In the genomic region with DNA sequence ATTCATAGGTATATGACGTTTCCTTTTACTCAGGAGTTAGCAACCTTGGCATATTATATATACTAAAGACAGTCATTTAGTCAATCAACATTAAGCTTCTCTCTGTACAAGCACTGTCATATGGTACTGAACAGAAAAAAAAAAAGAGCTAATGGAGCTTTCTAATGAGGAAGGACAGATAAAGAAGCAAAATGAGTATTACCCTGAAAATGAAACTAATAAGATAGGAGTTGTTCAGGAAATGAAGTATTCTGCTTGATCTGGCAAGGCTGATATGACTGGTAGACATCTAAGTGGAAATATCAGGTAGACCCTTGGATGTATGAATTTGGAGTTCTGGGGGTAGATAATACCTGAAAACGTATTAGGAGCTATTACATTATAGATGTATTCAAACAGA, we compare ENCODE assay signal across 14 cellular contexts. TPM values are rescaled to one million over a fixed set of nuclear protein-coding genes. Genes with fewer than 3 reads are reported as not detected.
DNase-seq lines count a peak whose midpoint lies in the region; ATAC-seq and TF ChIP-seq lines count a peak whose summit lies in the region.
"Had no signal": no experiment of that assay in that cellular context is flagged by ENCODE, and none has a peak within 500 bp of the region (broad histone marks: within the 10 kb centered on the region; RNA-seq: fewer than 3 reads in every experiment).

No MANE protein-coding gene starts in this region.

- no peak for TF ChIP-seq CTCF in GM10266 (IDR thresholded peaks at IDR 0.05; ENCODE audit: control insufficient read depth, insufficient read depth, low read depth, missing control alignments)

- DNase-seq in GM10266 (ENCODE audit: extremely low spot score) (peak; percentile 49), posterior cingulate gyrus (no peak)
- no peak for DNase-seq in activated naive CD8-positive, alpha-beta T cell treated with anti-CD3 and anti-CD28 coated beads for 36 hours
- no peak for DNase-seq in stimulated activated CD4-positive, alpha-beta T cell treated with anti-CD3 and anti-CD28 coated beads, Interleukin-1b, Interleukin-23, amount 100 ng/mL, for 48 hours
- DNase-seq in stimulated activated naive CD4-positive, alpha-beta T cell treated with Interleukin-2 at 50 U/mL for 16 hours (lab: John Stamatoyannopoulos, UW): no peak
- DNase-seq: BE2C, MG63, NCI-H1930, NCI-H524 treated with DMSO at 0.1 percent for 48 hours, transverse colon had no signal

- intact Hi-C loops in posterior cingulate gyrus (cut with DNase I): no loop called here

- no peak overlapping the region for H3K9ac ChIP-seq in BLaER1 treated with 17β-estradiol and CSF1 and Interleukin-3, amounts not matched to agents 10 nM and 100 nM
- H3K9ac ChIP-seq: parathyroid adenoma had no signal

- H3K4me1 Mint-ChIP-seq in activated naive CD8-positive, alpha-beta T cell treated with anti-CD3 and anti-CD28 coated beads for 36 hours: peaks cover 79% of the 10 kb centered on the region

- H3K27me3 ChIP-seq in BLaER1 treated with 17β-estradiol and CSF1 and Interleukin-3, amounts not matched to agents 10 nM and 100 nM: no peaks in the 10 kb centered on the region
- H3K27me3 ChIP-seq: MG63, transverse colon had no signal

- peak; percentile 39 for ATAC-seq in HG03558 (IDR thresholded peaks at IDR 0.05; ENCODE audit: extremely low read depth, unreplicated experiment)
- ATAC-seq in GM21381 (IDR thresholded peaks at IDR 0.05; ENCODE audit: unreplicated experiment): no peak

- H3K4me2 ChIP-seq in BLaER1 treated with 17β-estradiol and CSF1 and Interleukin-3, amounts not matched to agents 10 nM and 100 nM: peak overlapping the region; percentile 78 to 99 (median 97); a peak in 21 of 22 replicates

- H3K4me3 Mint-ChIP-seq in activated naive CD8-positive, alpha-beta T cell treated with anti-CD3 and anti-CD28 coated beads for 36 hours: no peak overlapping the region

- no peaks in the 10 kb centered on the region for H3K9me3 ChIP-seq in BLaER1 treated with 17β-estradiol and CSF1 and Interleukin-3, amounts not matched to agents 10 nM and 100 nM (replicated peaks in 1 of 11)
- H3K9me3 ChIP-seq: BE2C, MG63, transverse colon had no signal

- H3K27me3 Mint-ChIP-seq in activated naive CD8-positive, alpha-beta T cell treated with anti-CD3 and anti-CD28 coated beads for 36 hours: no peaks in the 10 kb centered on the region

- peak overlapping the region; percentile 59 for H3K27ac Mint-ChIP-seq in activated naive CD8-positive, alpha-beta T cell treated with anti-CD3 and anti-CD28 coated beads for 36 hours

- H3K4me1 ChIP-seq in BLaER1 treated with 17β-estradiol and CSF1 and Interleukin-3, amounts not matched to agents 10 nM and 100 nM: peaks cover 71 to 91% (median 82%) of the 10 kb centered on the region in 10 experiments
- H3K4me1 ChIP-seq: BE2C had no signal

- peaks cover 24 to 34% (median 28%) of the 10 kb centered on the region in 11 experiments for H3K36me3 ChIP-seq in BLaER1 treated with 17β-estradiol and CSF1 and Interleukin-3, amounts not matched to agents 10 nM and 100 nM
- H3K36me3 ChIP-seq: BE2C, MG63, transverse colon had no signal

- H3K9me3 Mint-ChIP-seq in activated naive CD8-positive, alpha-beta T cell treated with anti-CD3 and anti-CD28 coated beads for 36 hours: no peaks in the 10 kb centered on the region

- H3K4me3 ChIP-seq in BLaER1 treated with 17β-estradiol and CSF1 and Interleukin-3, amounts not matched to agents 10 nM and 100 nM: no peak overlapping the region
- H3K4me3 ChIP-seq: MG63, transverse colon had no signal

- peak overlapping the region in 9 of 11 experiments; percentile 55 to 95 (median 94); a peak in 17 of 22 replicates for H3K27ac ChIP-seq in BLaER1 treated with 17β-estradiol and CSF1 and Interleukin-3, amounts not matched to agents 10 nM and 100 nM
- H3K27ac ChIP-seq: parathyroid adenoma, transverse colon had no signal

- peaks cover 0 to 20% (median 0%) of the 10 kb centered on the region in 11 experiments; a peak in 2 of 22 replicates for H4K20me1 ChIP-seq in BLaER1 treated with 17β-estradiol and CSF1 and Interleukin-3, amounts not matched to agents 10 nM and 100 nM

- no peaks in the 10 kb centered on the region for H3K36me3 Mint-ChIP-seq in activated naive CD8-positive, alpha-beta T cell treated with anti-CD3 and anti-CD28 coated beads for 36 hours

RNA-seq across cellular contexts. Expression of a gene that starts 4.3 kb away (rescaled TPM):
- 10 to 100 TPM; 18.7 to 19.8 TPM for total RNA-seq in activated naive CD8-positive, alpha-beta T cell treated with anti-CD3 and anti-CD28 coated beads for 36 hours

RNA-seq across cellular contexts. Expression of a gene that starts 41.4 kb away (rescaled TPM):
- 100 to 1,000 TPM; 223 to 226 TPM for total RNA-seq in activated naive CD8-positive, alpha-beta T cell treated with anti-CD3 and anti-CD28 coated beads for 36 hours
